Comparison of ENCODE assay signal across 1 cellular context in genomic region chr5:140632366-140633080, GRCh38.
TF ChIP-seq lines count a peak whose summit lies in the region.

No MANE protein-coding gene starts in this region.

TF ChIP-seq in endothelial cell of umbilical vein, 7 proteins besides CTCF, POLR2A, EP300 and RAD21:
- TF ChIP-seq JUN (IDR thresholded peaks at IDR 0.05; ENCODE audit: borderline replicate concordance, insufficient read depth, insufficient read length, low read depth) (no peak), FOS (IDR thresholded peaks at IDR 0.05; ENCODE audit: borderline replicate concordance, insufficient read depth, low read length) (no peak), MYC (IDR thresholded peaks at IDR 0.05; ENCODE audit: low read depth, low read length) (no peak), POLR2AphosphoS5 (IDR thresholded peaks at IDR 0.05; ENCODE audit: insufficient read depth, low read depth, low read length) (no peak), MAX (IDR thresholded peaks at IDR 0.05; ENCODE audit: insufficient read depth, insufficient read length) (no peak), EZH2 (IDR thresholded peaks at IDR 0.05; ENCODE audit: borderline replicate concordance, low read depth, low read length, severe bottlenecking) (peak; percentile 70), GATA2 (IDR thresholded peaks at IDR 0.05; ENCODE audit: insufficient read depth, insufficient read length, low read depth, low read length) (no peak)
TF ChIP-seq in endothelial cell of umbilical vein: peak in this region for 1.
